In the genomic region with DNA sequence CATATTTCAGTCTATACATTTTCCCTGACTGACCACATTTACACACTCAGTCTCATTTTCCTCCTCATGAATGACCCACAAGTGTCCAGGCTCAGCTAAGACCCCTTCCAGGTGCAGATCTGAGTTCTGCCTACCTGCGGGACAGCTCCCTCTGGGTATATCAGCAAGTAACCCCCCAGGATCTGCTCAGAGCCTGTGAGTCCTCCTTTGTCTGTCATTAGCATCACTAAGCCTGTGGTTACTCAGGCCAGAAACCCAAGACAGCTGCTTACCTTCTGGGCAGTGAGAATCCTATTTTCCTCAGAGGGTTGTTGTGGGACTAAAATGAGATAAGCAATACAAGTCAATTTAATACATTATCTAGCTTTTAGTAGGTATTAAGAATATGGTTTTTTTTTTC, we compare ENCODE assay signal across 23 cellular contexts.
"Had no signal": no experiment of that assay in that cellular context is flagged by ENCODE, and none has a peak within 500 bp of the region (broad histone marks: within the 10 kb centered on the region; RNA-seq: fewer than 3 reads in every experiment).

No MANE protein-coding gene starts in this region.

- H3K36me3 ChIP-seq: adrenal gland, gastroesophageal sphincter, heart right ventricle, lower lobe of right lung, prostate gland, right atrium auricular region, stomach had no signal

- H3K27me3 ChIP-seq: adrenal gland, gastroesophageal sphincter, heart right ventricle, right atrium auricular region, stomach had no signal

- H3K9me3 ChIP-seq: adrenal gland, gastroesophageal sphincter, heart right ventricle, lower lobe of right lung, prostate gland, right atrium auricular region, stomach had no signal

- FAIRE-seq: keratinocyte had no signal

- H3K27ac ChIP-seq: adrenal gland, gastroesophageal sphincter, heart right ventricle, lower lobe of right lung, prostate gland, right atrium auricular region, skin epidermis, stomach, VCaP had no signal

- DNase-seq: activated CD4-positive, alpha-beta T cell treated with anti-CD3 and anti-CD28 coated beads for 36 hours; activated CD4-positive, alpha-beta T cell treated with anti-CD3 and anti-CD28 coated beads, Interleukin-2, amount 50 U/mL, for 48 hours; activated gamma-delta T cell; adrenal gland; effector CD4-positive, alpha-beta T cell; heart right ventricle; lower lobe of right lung; nephron progenitor cell; occipital lobe; stimulated activated CD4-positive, alpha-beta T cell treated with anti-CD3 and anti-CD28 coated beads, Interleukin-15, amount 100 ng/mL, for 24 hours; stimulated activated CD4-positive, alpha-beta T cell treated with anti-CD3 and anti-CD28 coated beads, Interleukin-4, amount 100 ng/mL, for 24 hours; stomach; SW 1271; T-helper 2 cell had no signal

- ATAC-seq: activated CD4-positive, alpha-beta T cell treated with anti-CD3 and anti-CD28 coated beads for 36 hours; activated naive CD4-positive, alpha-beta T cell treated with anti-CD3 and anti-CD28 coated beads, Interleukin-2, amount 50 U/mL, for 72 hours; esophagus mucosa; gastroesophageal sphincter; heart right ventricle; lower lobe of right lung; stimulated activated effector memory CD8-positive, alpha-beta T cell treated with anti-CD3 and anti-CD28 coated beads, Interleukin-12 subunit alpha, Interleukin-12 subunit beta, amount 100 ng/mL, for 72 hours had no signal

- H3K4me1 ChIP-seq: adrenal gland, gastroesophageal sphincter, lower lobe of right lung, right atrium auricular region, stomach had no signal

- H3K4me3 ChIP-seq: adrenal gland, gastroesophageal sphincter, heart right ventricle, lower lobe of right lung, prostate gland, right atrium auricular region, skin epidermis, stomach had no signal
